8 cellular contexts compared by ENCODE assay signal in the genomic region with DNA sequence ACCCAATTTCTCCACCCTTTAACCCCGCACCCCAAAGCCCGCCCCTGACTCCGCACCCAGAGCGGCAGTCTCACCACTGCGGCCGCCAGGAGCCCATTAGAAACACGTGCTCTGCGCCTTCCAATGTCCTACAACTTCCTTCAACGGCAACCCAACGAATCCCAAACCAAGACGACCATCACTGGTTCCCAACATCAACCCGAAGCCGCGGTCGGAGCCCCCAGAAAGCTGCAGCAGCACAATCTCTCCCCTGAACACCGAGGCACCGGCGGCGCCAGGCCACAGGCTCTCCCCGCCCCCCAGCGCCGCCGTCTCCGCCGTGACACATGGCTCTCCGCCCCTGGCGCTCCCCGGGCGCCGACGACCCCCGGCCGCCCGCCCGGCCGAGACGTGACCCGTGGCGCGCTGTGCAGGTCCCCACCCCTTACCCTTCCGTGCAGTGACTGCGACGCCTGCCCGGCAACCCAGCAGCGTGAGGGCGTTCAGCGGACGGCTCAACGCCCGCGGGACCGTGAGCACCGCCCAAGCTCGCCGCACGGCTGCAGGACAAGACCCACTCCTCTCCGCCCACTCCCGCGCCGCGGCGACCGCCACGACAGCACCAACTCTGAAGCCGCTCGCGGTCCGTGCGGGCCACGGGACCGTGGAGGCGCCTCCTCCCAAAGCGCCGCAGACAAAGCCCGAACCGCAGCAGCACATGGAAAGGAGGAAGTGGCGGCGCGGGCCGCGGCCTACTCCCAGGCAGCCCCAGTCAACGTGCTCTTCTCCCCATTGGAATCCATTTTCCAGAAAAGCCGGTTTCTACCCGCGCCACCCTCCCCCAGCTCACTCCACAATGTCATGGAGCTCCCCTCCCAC. TPM values are rescaled to one million over a fixed set of nuclear protein-coding genes. Genes with fewer than 3 reads are reported as not detected.
DNase-seq lines count a peak whose midpoint lies in the region; ATAC-seq and TF ChIP-seq lines count a peak whose summit lies in the region.

No MANE protein-coding gene starts in this region.

- 0% methylated on average over 85 of the region's 85 CpGs for WGBS in sigmoid colon, 2 donors

- intact Hi-C loops in sigmoid colon (cut with DNase I): loop anchor here (1.0 kb wide), 1 partner anchor 36 kb away; no protein-coding TSS in a partner anchor

- H3K27me3 ChIP-seq in sigmoid colon: no peaks in the 10 kb centered on the region

- no peak for TF ChIP-seq POLR2A in sigmoid colon (IDR thresholded peaks at IDR 0.05)

- H3K27ac ChIP-seq in sigmoid colon: peak overlapping the region; percentile 96 to 99 (median 98)

- H3K36me3 ChIP-seq in sigmoid colon: peaks cover 2 to 35% (median 9%) of the 10 kb centered on the region in 4 donors

- DNase-seq in D341Med (ENCODE audit: low spot score): peak; percentile 56
- peak; percentile 44 to 54 for DNase-seq in Kasumi-1 (lab: John Stamatoyannopoulos, UW)
- DNase-seq in T-helper 9 cell: peak; percentile 51
- DNase-seq in astrocyte of the hippocampus (ENCODE audit: low read depth, low spot score): peak; percentile 63
- DNase-seq in hypothalamus (lab: John Stamatoyannopoulos, UW): peak in 46 of 51 donors; percentile 4 to 71 (median 48)
- peak; percentile 79 for DNase-seq in sigmoid colon

- no peak for TF ChIP-seq EP300 in sigmoid colon (IDR thresholded peaks at IDR 0.05)

- peak in 1 of 4 experiments; percentile 28 for TF ChIP-seq CTCF in sigmoid colon (IDR thresholded peaks at IDR 0.05)

- peaks cover 0 to 58% (median 47%) of the 10 kb centered on the region in 4 donors for H3K4me1 ChIP-seq in sigmoid colon

- H3K9me3 ChIP-seq in sigmoid colon: no peaks in the 10 kb centered on the region

- H3K4me3 ChIP-seq in sigmoid colon: peak overlapping the region; percentile 80 to 99 (median 87)

- ATAC-seq in HG02571 (IDR thresholded peaks at IDR 0.05; ENCODE audit: unreplicated experiment): no peak
- no peak for ATAC-seq in HG03432 (IDR thresholded peaks at IDR 0.05; ENCODE audit: unreplicated experiment)

RNA-seq across cellular contexts. Expression of a gene that starts 0.5 kb away (rescaled TPM):
- 10 to 100 TPM; 71.6 to 84.3 (median 77.5) TPM for total RNA-seq in sigmoid colon
- polyA plus RNA-seq in sigmoid colon: 10 to 100 TPM; 23.1 to 51.1 (median 24.6) TPM

RNA-seq across cellular contexts. Expression of a gene that starts 48.5 kb away (rescaled TPM):
- 10 to 100 TPM; 52.4 to 94.2 (median 83.5) TPM for total RNA-seq in sigmoid colon
- 10 to 100 TPM; 12.9 to 61.1 (median 13.8) TPM for polyA plus RNA-seq in sigmoid colon
